ENCODE assay signal across 17 cellular contexts in genomic region chr11:79857404-79857803, GRCh38.
DNase-seq lines count a peak whose midpoint lies in the region; ATAC-seq and TF ChIP-seq lines count a peak whose summit lies in the region.
"Had no signal": no experiment of that assay in that cellular context is flagged by ENCODE, and none has a peak within 500 bp of the region (broad histone marks: within the 10 kb centered on the region; RNA-seq: fewer than 3 reads in every experiment).

No MANE protein-coding gene starts in this region.

- H3K9me3 ChIP-seq in cardiac muscle cell (ENCODE audit: low read depth) (no peaks in the 10 kb centered on the region), right cardiac atrium (ENCODE audit: control insufficient read depth, low read length) (no peaks in the 10 kb centered on the region)
- H3K9me3 ChIP-seq: A549, Caco-2 had no signal

- DNase-seq in NCI-H748 (lab: John Stamatoyannopoulos, UW; ENCODE audit: unreplicated experiment) (peak; percentile 7), NCI-H748 treated with DMSO at 0.1 percent for 48 hours (lab: John Stamatoyannopoulos, UW) (no peak), cardiac muscle cell (ENCODE audit: low read depth in 1 of 2, low spot score in 1 of 2) (peak in 1 of 2 donors; percentile 19), right cardiac atrium (no peak), left kidney (ENCODE audit: low read depth, low spot score) (peak; percentile 7), retina (peak; percentile 21), NCI-H1694 (lab: John Stamatoyannopoulos, UW) (no peak), NCI-H1436 treated with DMSO at 0.1 percent for 48 hours (lab: John Stamatoyannopoulos, UW) (no peak)
- DNase-seq: AML-193; Caco-2; CD4-positive, alpha-beta T cell; H7 had no signal

- H3K4me3 ChIP-seq in cardiac muscle cell (no peak overlapping the region), right cardiac atrium (ENCODE audit: low read length) (no peak overlapping the region)
- H3K4me3 ChIP-seq: A549, GM23338 had no signal

- TF ChIP-seq CTCF in cardiac muscle cell (IDR thresholded peaks at IDR 0.05; ENCODE audit: low read depth, low read length), result no peak

- peak overlapping the region; percentile 7 for H3K27ac ChIP-seq in cardiac muscle cell
- H3K27ac ChIP-seq in right cardiac atrium (ENCODE audit: low read length), result no peak overlapping the region
- H3K27ac ChIP-seq: 22Rv1, A549, C4-2B had no signal

- 77% methylated on average over 3 of the region's 3 CpGs for WGBS in right cardiac atrium

- intact Hi-C loops in right cardiac atrium (cut with DNase I), result no loop called here

- H3K27me3 ChIP-seq in cardiac muscle cell (no peaks in the 10 kb centered on the region), right cardiac atrium (ENCODE audit: control insufficient read depth, insufficient read depth) (no peaks in the 10 kb centered on the region)

- ATAC-seq in right cardiac atrium, result no peak
- ATAC-seq: A549, GM23338, HCT116 had no signal

- H3K4me1 ChIP-seq in cardiac muscle cell (ENCODE audit: low read depth) (peaks cover 3% of the 10 kb centered on the region), right cardiac atrium (ENCODE audit: control insufficient read depth, insufficient read depth, low read length) (no peaks in the 10 kb centered on the region)
- H3K4me1 ChIP-seq: A549, Caco-2 had no signal

- no peaks in the 10 kb centered on the region for H3K36me3 ChIP-seq in cardiac muscle cell

Comparison
In these comparisons a context has a peak if more than half of its experiments do, and no peak if none do; other contexts are left out.
1. DNase-seq: peak in NCI-H748 (single experiment), left kidney (single experiment) and retina (single experiment); none in NCI-H748 treated with DMSO at 0.1 percent for 48 hours (single experiment), right cardiac atrium (0 of 3), NCI-H1694 (single experiment) and NCI-H1436 treated with DMSO at 0.1 percent for 48 hours (single experiment).